Comparison of ENCODE assay signal across 8 cellular contexts in the genomic region with DNA sequence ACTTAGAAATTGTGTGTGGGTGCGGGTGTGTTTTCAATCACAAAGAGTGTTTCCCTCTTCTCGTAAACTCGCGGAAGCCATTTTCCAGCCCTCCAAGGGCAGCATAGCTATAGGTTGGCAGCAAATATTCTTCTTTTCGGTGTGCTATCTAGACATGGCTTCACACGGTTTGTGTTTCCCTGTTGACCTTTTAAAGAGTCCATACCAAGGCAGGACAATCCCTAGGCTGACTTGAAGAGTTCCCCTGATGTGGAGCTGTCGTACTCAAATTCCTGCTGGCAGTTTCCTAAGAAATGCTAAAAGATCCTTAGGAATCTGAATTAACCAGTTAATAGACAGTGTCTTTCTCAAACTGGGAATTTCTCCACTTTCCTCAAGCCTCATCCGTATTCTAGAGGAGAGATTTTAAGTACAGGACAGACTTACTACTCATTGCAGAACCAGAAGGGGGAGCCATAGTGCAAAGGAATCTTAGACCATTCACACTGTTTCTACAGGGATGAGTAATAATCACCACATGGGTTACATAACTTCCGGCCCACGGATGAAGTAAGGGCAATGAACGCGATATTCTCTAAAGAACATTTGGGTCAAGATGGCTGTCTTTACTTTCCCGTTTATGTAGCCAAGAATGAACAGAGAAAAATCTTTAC.
A peak's percentile ranks its signal among the peaks of the same experiment; 100 is the strongest.
DNase-seq lines count a peak whose midpoint lies in the region; ATAC-seq and TF ChIP-seq lines count a peak whose summit lies in the region.

No MANE protein-coding gene starts in this region.

- H4K20me1 ChIP-seq in OCI-LY3 (ENCODE audit: insufficient read depth, low read length), result no peaks in the 10 kb centered on the region

- intact Hi-C loops in Right ventricle myocardium inferior (cut with DNase I), result no loop called here

- no peaks in the 10 kb centered on the region for H3K27me3 ChIP-seq in cardiac muscle cell
- no peaks in the 10 kb centered on the region for H3K27me3 ChIP-seq in OCI-LY3 (ENCODE audit: low read depth, low read length)

- peak; percentile 70 for TF ChIP-seq CTCF in cardiac muscle cell (IDR thresholded peaks at IDR 0.05; ENCODE audit: low read depth, low read length)
- TF ChIP-seq CTCF in OCI-LY3 (IDR thresholded peaks at IDR 0.05; ENCODE audit: low read depth, low read length), result peak; percentile 30
- peak; percentile 77 for TF ChIP-seq CTCF in retinal pigment epithelial cell (conservative IDR thresholded peaks at IDR 0.05; ENCODE audit: low read depth, low read length)

- H3K4me1 ChIP-seq in cardiac muscle cell (ENCODE audit: low read depth), result no peaks in the 10 kb centered on the region
- no peaks in the 10 kb centered on the region for H3K4me1 ChIP-seq in OCI-LY3 (ENCODE audit: low read length)

- no peak overlapping the region for H3K4me2 ChIP-seq in OCI-LY3 (ENCODE audit: low read length)

- H2AFZ ChIP-seq in OCI-LY3 (ENCODE audit: low read depth, low read length), result no peak overlapping the region

- no peak overlapping the region for H3K27ac ChIP-seq in cardiac muscle cell
- no peak overlapping the region for H3K27ac ChIP-seq in OCI-LY3 (ENCODE audit: low read length)

- no peak overlapping the region for H3K4me3 ChIP-seq in cardiac muscle cell
- H3K4me3 ChIP-seq in OCI-LY3 (ENCODE audit: low read length), result no peak overlapping the region
- H3K4me3 ChIP-seq in retinal pigment epithelial cell (ENCODE audit: low read length), result no peak overlapping the region

- H3K9ac ChIP-seq in OCI-LY3 (ENCODE audit: low read length), result no peak overlapping the region

- H3K79me2 ChIP-seq in OCI-LY3 (ENCODE audit: low read length), result no peaks in the 10 kb centered on the region

- DNase-seq in cardiac muscle cell (ENCODE audit: low read depth in 1 of 2, low spot score in 1 of 2) (peak; percentile 77 to 91), Right ventricle myocardium inferior (ENCODE audit: missing footprints) (no peak), retinal pigment epithelial cell (ENCODE audit: low read depth) (no peak)
- DNase-seq in activated T-cell treated with anti-CD3 and anti-CD28 coated beads, Interleukin-2, amount 50 U/mL, for 1 hour, result no peak

- ATAC-seq in Right ventricle myocardium inferior (no peak), esophagus mucosa (peak; percentile 53), GM19395 (IDR thresholded peaks at IDR 0.05; ENCODE audit: unreplicated experiment) (no peak), HG03432 (IDR thresholded peaks at IDR 0.05; ENCODE audit: unreplicated experiment) (no peak)

- H3K9me3 ChIP-seq in cardiac muscle cell (ENCODE audit: low read depth) (no peaks in the 10 kb centered on the region), OCI-LY3 (ENCODE audit: insufficient read depth, low read length) (no peaks in the 10 kb centered on the region)

- no peaks in the 10 kb centered on the region for H3K36me3 ChIP-seq in cardiac muscle cell
- no peaks in the 10 kb centered on the region for H3K36me3 ChIP-seq in OCI-LY3 (replicated peaks; ENCODE audit: low read depth, low read length)

Comparison
In these comparisons a context has a peak if more than half of its experiments do, and no peak if none do; other contexts are left out.
1. DNase-seq: peak in cardiac muscle cell (2 of 2); none in Right ventricle myocardium inferior (single experiment), retinal pigment epithelial cell (single experiment) and activated T-cell treated with anti-CD3 and anti-CD28 coated beads, Interleukin-2, amount 50 U/mL, for 1 hour (single experiment).
2. Peak in every context shown above with its lines, with median percentiles within 50 percentile points of each other: CTCF ChIP-seq.